1 cellular context compared by ENCODE assay signal in genomic region chr1:70415882-70416281, GRCh38.
TF ChIP-seq lines count a peak whose summit lies in the region.

No MANE protein-coding gene starts in this region.

TF ChIP-seq in GM12878, 131 proteins besides CTCF, POLR2A, EP300 and RAD21:
- no peak for TF ChIP-seq MAX (IDR thresholded peaks at IDR 0.05; ENCODE audit: low read depth, low read length)
- no peak for TF ChIP-seq ASH2L (IDR thresholded peaks at IDR 0.05; ENCODE audit: borderline replicate concordance, low read depth)
- no peak for TF ChIP-seq RFX5 (IDR thresholded peaks at IDR 0.05; ENCODE audit: low read depth, low read length)
- TF ChIP-seq SREBF2 (IDR thresholded peaks at IDR 0.05; ENCODE audit: low read length), result no peak
- TF ChIP-seq IKZF1 (conservative IDR thresholded peaks at IDR 0.05), result no peak
- TF ChIP-seq TCF7 (IDR thresholded peaks at IDR 0.05; ENCODE audit: borderline replicate concordance), result no peak
- no peak for TF ChIP-seq BRCA1 (IDR thresholded peaks at IDR 0.05; ENCODE audit: low read depth, low read length)
- no peak for TF ChIP-seq SMC3 (IDR thresholded peaks at IDR 0.05; ENCODE audit: borderline replicate concordance, low read length)
- TF ChIP-seq SMAD1 (IDR thresholded peaks at IDR 0.05; ENCODE audit: low read depth, partially characterized antibody), result no peak
- TF ChIP-seq JUNB (IDR thresholded peaks at IDR 0.05), result no peak
- no peak for TF ChIP-seq YBX1 (IDR thresholded peaks at IDR 0.05)
- TF ChIP-seq SKIL (IDR thresholded peaks at IDR 0.05; ENCODE audit: low read depth, poor library complexity, severe bottlenecking), result peak; percentile 35
- TF ChIP-seq ZBED1 (IDR thresholded peaks at IDR 0.05; ENCODE audit: borderline replicate concordance), result no peak
- no peak for TF ChIP-seq TAF1 (IDR thresholded peaks at IDR 0.05; ENCODE audit: borderline replicate concordance, low read depth, low read length)
- no peak for TF ChIP-seq TBL1XR1 (IDR thresholded peaks at IDR 0.05; ENCODE audit: low read depth, low read length)
- no peak for TF ChIP-seq HDAC2 (IDR thresholded peaks at IDR 0.05)
- 0 out of 2 replicates have a peak, but pooled peaks have one; percentile 15 for TF ChIP-seq MTA2 (IDR thresholded peaks at IDR 0.05; ENCODE audit: low read depth)
- TF ChIP-seq MXI1 (IDR thresholded peaks at IDR 0.05; ENCODE audit: low read depth, low read length), result no peak
- peak; percentile 64; the same call in 1 of the 2 replicates for TF ChIP-seq MEF2A (IDR thresholded peaks at IDR 0.05; ENCODE audit: insufficient read depth, low read depth, low read length)
- peak; percentile 41 for TF ChIP-seq MEF2B (IDR thresholded peaks at IDR 0.05; ENCODE audit: partially characterized antibody, poor library complexity, severe bottlenecking)
- TF ChIP-seq ATF2 (IDR thresholded peaks at IDR 0.05; ENCODE audit: low read length), result no peak
- no peak for TF ChIP-seq ZBTB11 (CRISPR knock-in tag; IDR thresholded peaks at IDR 0.05)
- TF ChIP-seq SREBF1 (IDR thresholded peaks at IDR 0.05; ENCODE audit: low read length), result no peak
- TF ChIP-seq ATF7 (IDR thresholded peaks at IDR 0.05; ENCODE audit: low read depth), result no peak
- TF ChIP-seq CREB1 (IDR thresholded peaks at IDR 0.05; ENCODE audit: low read depth), result no peak
- TF ChIP-seq SPI1 (IDR thresholded peaks at IDR 0.05; ENCODE audit: borderline replicate concordance, insufficient read depth, low read depth, low read length), result peak; percentile 53
- no peak for TF ChIP-seq ETV6 (conservative IDR thresholded peaks at IDR 0.05 in 1 of 2, IDR thresholded peaks at IDR 0.05 in 1 of 2; ENCODE audit: borderline replicate concordance in 1 of 2, low read depth in 1 of 2)
- TF ChIP-seq RCOR1 (conservative IDR thresholded peaks at IDR 0.05; ENCODE audit: low read depth, low read length), result no peak
- TF ChIP-seq YY1 (IDR thresholded peaks at IDR 0.05; ENCODE audit: low read depth, low read length), result no peak
- no peak for TF ChIP-seq ZNF274 (IDR thresholded peaks at IDR 0.05; ENCODE audit: insufficient read depth, insufficient read length)
- TF ChIP-seq BCLAF1 (IDR thresholded peaks at IDR 0.05), result no peak
- no peak for TF ChIP-seq CHD2 (IDR thresholded peaks at IDR 0.05; ENCODE audit: borderline replicate concordance, low read depth, low read length)
- TF ChIP-seq IKZF2 (IDR thresholded peaks at IDR 0.05), result peak; percentile 38 to 58; a peak in 2 of 4 replicates
- TF ChIP-seq SIX5 (IDR thresholded peaks at IDR 0.05; ENCODE audit: low read depth, low read length, severe bottlenecking), result no peak
- TF ChIP-seq ZNF592 (IDR thresholded peaks at IDR 0.05), result no peak
- peak; percentile 45; the same call in 1 of the 2 replicates for TF ChIP-seq RELB (IDR thresholded peaks at IDR 0.05; ENCODE audit: low read depth)
- TF ChIP-seq PAX8 (IDR thresholded peaks at IDR 0.05), result no peak
- TF ChIP-seq ELK1 (IDR thresholded peaks at IDR 0.05; ENCODE audit: low read depth, low read length), result no peak
- no peak for TF ChIP-seq NFIC (IDR thresholded peaks at IDR 0.05; ENCODE audit: low read depth, low read length)
TF ChIP-seq in GM12878: peak in this region for 7.
